ENCODE assay signal across 30 cellular contexts in the genomic region with DNA sequence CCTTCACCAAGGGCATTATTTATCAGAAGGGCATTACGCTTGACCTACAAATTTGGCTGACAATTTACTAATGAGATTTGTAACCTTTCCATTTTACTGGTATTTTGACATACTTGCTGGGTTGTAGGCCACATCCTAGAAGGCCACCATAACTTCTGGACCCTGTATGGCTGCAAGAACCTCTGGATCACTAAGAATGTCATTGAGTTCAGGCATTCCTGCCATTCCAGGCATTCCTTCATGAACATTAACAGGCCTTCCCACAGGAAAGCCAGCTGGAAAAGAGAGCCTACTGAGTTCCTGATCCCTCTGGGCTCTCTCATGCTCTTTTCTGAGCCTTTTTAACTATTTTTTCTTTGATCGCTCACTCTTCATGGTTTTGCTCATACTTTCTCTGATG. TPM values are rescaled to one million over a fixed set of nuclear protein-coding genes. Genes with fewer than 3 reads are reported as not detected.
DNase-seq lines count a peak whose midpoint lies in the region; ATAC-seq and TF ChIP-seq lines count a peak whose summit lies in the region.
"Had no signal": no experiment of that assay in that cellular context is flagged by ENCODE, and none has a peak within 500 bp of the region (broad histone marks: within the 10 kb centered on the region; RNA-seq: fewer than 3 reads in every experiment).

No MANE protein-coding gene starts in this region.

- H3K4me3 ChIP-seq in cardiac muscle cell, result no peak overlapping the region
- H3K4me3 ChIP-seq in left ventricle myocardium inferior, result no peak overlapping the region
- no peak overlapping the region for H3K4me3 ChIP-seq in stomach
- H3K4me3 ChIP-seq: pancreas, right atrium auricular region had no signal

- WGBS in stomach, 5 donors, result 91 to 97% (median 95%) methylated on average over 2 of the region's 2 CpGs

- TF ChIP-seq CTCF in cardiac muscle cell (IDR thresholded peaks at IDR 0.05; ENCODE audit: low read depth, low read length) (no peak), left ventricle myocardium inferior (IDR thresholded peaks at IDR 0.05; ENCODE audit: borderline replicate concordance) (no peak), stomach (IDR thresholded peaks at IDR 0.05) (no peak)

- no peaks in the 10 kb centered on the region for H3K4me1 ChIP-seq in cardiac muscle cell (ENCODE audit: low read depth)
- H3K4me1 ChIP-seq in left ventricle myocardium inferior, result no peaks in the 10 kb centered on the region
- no peaks in the 10 kb centered on the region for H3K4me1 ChIP-seq in stomach
- H3K4me1 ChIP-seq: BE2C, pancreas, right atrium auricular region had no signal

- no peak for TF ChIP-seq POLR2A in stomach (IDR thresholded peaks at IDR 0.05)

- peak overlapping the region; percentile 68 for H3K27ac ChIP-seq in cardiac muscle cell
- H3K27ac ChIP-seq in left ventricle myocardium inferior (replicated peaks), result no peak overlapping the region
- no peak overlapping the region for H3K27ac ChIP-seq in stomach
- H3K27ac ChIP-seq: 22Rv1, pancreas, right atrium auricular region had no signal

- H3K27me3 ChIP-seq in cardiac muscle cell, result no peaks in the 10 kb centered on the region
- no peaks in the 10 kb centered on the region for H3K27me3 ChIP-seq in left ventricle myocardium inferior (ENCODE audit: low read depth)
- no peaks in the 10 kb centered on the region for H3K27me3 ChIP-seq in stomach
- H3K27me3 ChIP-seq: pancreas, right atrium auricular region had no signal

- H3K9me3 ChIP-seq in cardiac muscle cell (ENCODE audit: low read depth) (no peaks in the 10 kb centered on the region), left ventricle myocardium inferior (replicated peaks) (no peaks in the 10 kb centered on the region), stomach (no peaks in the 10 kb centered on the region)
- H3K9me3 ChIP-seq: BE2C, pancreas, right atrium auricular region had no signal

- H3K36me3 ChIP-seq in cardiac muscle cell (no peaks in the 10 kb centered on the region), left ventricle myocardium inferior (no peaks in the 10 kb centered on the region), stomach (no peaks in the 10 kb centered on the region)
- H3K36me3 ChIP-seq: BE2C, pancreas, right atrium auricular region had no signal

- DNase-seq in cardiac muscle cell (ENCODE audit: low read depth in 1 of 2, low spot score in 1 of 2) (peak in 1 of 2 donors; percentile 5), left ventricle myocardium inferior (no peak), astrocyte of the hippocampus (ENCODE audit: low read depth, low spot score) (peak; percentile 17), islet precursor cell (peak; percentile 82), stomach (no peak), G401 (ENCODE audit: low spot score) (no peak), SW 1271 (lab: John Stamatoyannopoulos, UW) (no peak)
- DNase-seq: activated B cell treated with CpG ODN at 0.5 μM for 24 hours; activated naive CD4-positive, alpha-beta T cell treated with anti-CD3 and anti-CD28 coated beads, Interleukin-2, amount 10 ng/mL, durations not matched to agents 7 days and 5 days; amygdala; BE2C; caudate nucleus; dermis blood vessel endothelial cell; HCEC 1CT; immature natural killer cell; left ventricle myocardium superior; midbrain; naive thymus-derived CD8-positive, alpha-beta T cell; NCI-H1092 treated with DMSO at 0.1 percent for 48 hours; NCI-H2029 treated with DMSO at 0.1 percent for 48 hours; NCI-H774; pancreas; stimulated activated CD4-positive, alpha-beta T cell treated with anti-CD3 and anti-CD28 coated beads, Interleukin-4, amount 100 ng/mL, for 4 hours; stimulated activated naive CD4-positive, alpha-beta T cell treated with Interleukin-2 at 50 U/mL for 16 hours; T1000 had no signal

- no peak for TF ChIP-seq EP300 in stomach (IDR thresholded peaks at IDR 0.05)

- intact Hi-C loops in left ventricle myocardium inferior (cut with micrococcal nuclease) (no loop called here), stomach (cut with DNase I; ENCODE audit: low total_unique reads) (no loop called here)

- in situ Hi-C loops in G401 (cut with HindIII; ENCODE audit: low sequenced_read_pairs), result no loop called here

- no peak for ATAC-seq in GM21360 (IDR thresholded peaks at IDR 0.05; ENCODE audit: unreplicated experiment)
- ATAC-seq: left ventricle myocardium superior; naive thymus-derived CD8-positive, alpha-beta T cell; pancreas; Right ventricle myocardium inferior had no signal

RNA-seq across cellular contexts. Expression of a gene that starts 28.4 kb away (rescaled TPM):
- 12.7 TPM in 2 replicates for total RNA-seq in cardiac muscle cell
- polyA plus RNA-seq in cardiac muscle cell, result 29.3 and 30.8 TPM in 2 replicates
- 11.6 TPM for total RNA-seq in left ventricle myocardium inferior
- 100 to 1,000 TPM in 1 of 5 donors, 10 to 100 TPM in 2, 1 to 10 TPM in 2; 2.2 to 117 (median 17.0) TPM for total RNA-seq in stomach
- 10 to 100 TPM in 2 of 3 donors, 1 to 10 TPM in 1; 7.8 to 17.5 (median 11.8) TPM for polyA plus RNA-seq in stomach
- total RNA-seq in G401 (2014; rRNA removed; shearing (Covaris generic)), result 19.9 and 24.6 TPM in 2 replicates

RNA-seq across cellular contexts. Expression of a gene that starts 36.6 kb away (rescaled TPM):
- 0.14 TPM in 1 of 2 replicates, not detected in the other for total RNA-seq in cardiac muscle cell
- polyA plus RNA-seq in cardiac muscle cell, result 0.40 TPM in 1 of 2 replicates, not detected in the other
- 0.11 TPM for total RNA-seq in left ventricle myocardium inferior
- total RNA-seq in stomach, result under 1 TPM in 1 of 5 donors, not detected in 4; 0.18 TPM
- under 1 TPM in 1 of 3 donors, not detected in 2; 0.08 TPM for polyA plus RNA-seq in stomach
- total RNA-seq in G401 (2014; rRNA removed; shearing (Covaris generic)), result 1.5 and 7.7 TPM in 2 replicates
- total RNA-seq: activated T-helper 1 cell treated with anti-CD3 and anti-CD28 coated beads, Interleukin-12 subunit alpha, Interleukin-12 subunit beta, Interleukin-2, Interleukin-4 antibody, amounts not matched to agents 30 ng/mL and 10 ng/mL and 1 ng/mL, durations not matched to agents 14 hours and 24 hours and 36 hours; naive thymus-derived CD8-positive, alpha-beta T cell had no signal
- polyA plus RNA-seq: immature natural killer cell had no signal

Comparison
In these comparisons a context has a peak if more than half of its experiments do, and no peak if none do; other contexts are left out.
1. DNase-seq: peak in astrocyte of the hippocampus (single experiment) and islet precursor cell (single experiment); none in left ventricle myocardium inferior (single experiment), stomach (single experiment), G401 (single experiment) and SW 1271 (0 of 2).